In genomic region chr19:49474545-49474930, GRCh38 we compare ENCODE assay signal across 8 cellular contexts. TPM values are rescaled to one million over a fixed set of nuclear protein-coding genes. Genes with fewer than 3 reads are reported as not detected.
DNase-seq lines count a peak whose midpoint lies in the region; ATAC-seq, FAIRE-seq and TF ChIP-seq lines count a peak whose summit lies in the region.

No MANE protein-coding gene starts in this region.

- H3K9me3 ChIP-seq in GM23248 (ENCODE audit: low read depth), result no peaks in the 10 kb centered on the region
- H3K9me3 ChIP-seq in small intestine (ENCODE audit: control insufficient read depth, low read depth), result no peaks in the 10 kb centered on the region

- H3K4me1 ChIP-seq in GM23248 (ENCODE audit: insufficient read depth) (peaks cover 4% of the 10 kb centered on the region), small intestine (ENCODE audit: control insufficient read depth in 2 of 2, insufficient read depth in 1 of 2, low read depth in 1 of 2, low read length in 1 of 2) (no peaks in the 10 kb centered on the region)

- H3K79me2 ChIP-seq in GM23248 (ENCODE audit: insufficient read depth), result no peaks in the 10 kb centered on the region

- TF ChIP-seq CTCF in WI38 (IDR thresholded peaks at IDR 0.05; ENCODE audit: low read depth, low read length) (no peak), foreskin fibroblast (IDR thresholded peaks at IDR 0.05; ENCODE audit: low read depth, low read length) (no peak)

- H3K36me3 ChIP-seq in GM23248 (ENCODE audit: low read depth), result no peaks in the 10 kb centered on the region
- H3K36me3 ChIP-seq in small intestine (ENCODE audit: control insufficient read depth in 2 of 2, insufficient read depth in 2 of 2, low read length in 2 of 2), result no peaks in the 10 kb centered on the region

- peak overlapping the region; percentile 96 for H2AFZ ChIP-seq in GM23248

- ATAC-seq in left colon, result no peak
- no peak for ATAC-seq in GM18511 (IDR thresholded peaks at IDR 0.05; ENCODE audit: unreplicated experiment)

- no peaks in the 10 kb centered on the region for H3F3A ChIP-seq in GM23248 (ENCODE audit: insufficient read depth)

- intact Hi-C loops in left colon (cut with DNase I, micrococcal nuclease), result no loop called here

- 1 to 3% methylated on average over 8 to 11 of the region's 11 CpGs for WGBS in GM23248 (ENCODE audit: low coverage in 1 of 2, low lambda C conversion rate in 2 of 2, missing lambda C conversion rate in 2 of 2), 2 experiments
- 11 to 16% (median 13%) methylated on average over 11 of the region's 11 CpGs for WGBS in small intestine, 3 donors

- DNase-seq in GM23248, result no peak
- no peak for DNase-seq in foreskin fibroblast
- DNase-seq in small intestine, result no peak
- DNase-seq in NCI-H187 (lab: John Stamatoyannopoulos, UW), result no peak
- DNase-seq in left colon, result no peak
- no peak for DNase-seq in DMS 273 (lab: John Stamatoyannopoulos, UW; ENCODE audit: unreplicated experiment)

- H3K27me3 ChIP-seq in GM23248 (replicated peaks; ENCODE audit: insufficient read depth) (no peaks in the 10 kb centered on the region), small intestine (ENCODE audit: control insufficient read depth in 2 of 2, insufficient read depth in 2 of 2, low read length in 2 of 2) (no peaks in the 10 kb centered on the region)

- FAIRE-seq in small intestine (lab: Jason Lieb, UNC), result no peak

- no peak overlapping the region for H3K27ac ChIP-seq in GM23248
- H3K27ac ChIP-seq in small intestine (ENCODE audit: low read depth in 1 of 2, low read length in 1 of 2), result peak overlapping the region; percentile 71 to 77

- peak overlapping the region; percentile 95 for H3K4me2 ChIP-seq in GM23248 (ENCODE audit: unreplicated experiment)

- H3K9ac ChIP-seq in GM23248, result peak overlapping the region; percentile 92

- no peaks in the 10 kb centered on the region for H3K9me2 ChIP-seq in GM23248 (ENCODE audit: insufficient read depth)

- H3K4me3 ChIP-seq in GM23248, result peak overlapping the region; percentile 99
- peak overlapping the region; percentile 70 for H3K4me3 ChIP-seq in WI38 (ENCODE audit: low read depth, low read length)
- H3K4me3 ChIP-seq in foreskin fibroblast (ENCODE audit: low read depth in 1 of 2, low read length in 2 of 2), result peak overlapping the region; percentile 72 to 73
- H3K4me3 ChIP-seq in small intestine (ENCODE audit: low read depth in 1 of 2, low read length in 2 of 2), result peak overlapping the region; percentile 38 to 69

- no peaks in the 10 kb centered on the region for H4K20me1 ChIP-seq in GM23248 (ENCODE audit: insufficient read depth)

- in situ Hi-C loops in GM23248 (cut with MboI), result no loop called here

RNA-seq across cellular contexts. Expression of gene FLT3LG, which starts 0.5 kb away (rescaled TPM):
- 1.3 and 1.6 TPM in 2 replicates for total RNA-seq in GM23248 (2014; rRNA removed; shearing (Covaris generic))
- polyA plus RNA-seq in GM23248 (2016; fragmentation: Nextera tagmentation; extraction: Ambion mirVana) (4.6 and 5.7 TPM in 2 replicates), small intestine (1 to 10 TPM; 7.8 to 10.0 (median 8.6) TPM)
- total RNA-seq in left colon, result 1 to 10 TPM; 3.4 to 6.4 TPM

RNA-seq across cellular contexts. Expression of gene RPL13A, which starts 12.9 kb away (rescaled TPM):
- 1,590 and 2,272 TPM in 2 replicates for total RNA-seq in GM23248 (2014; rRNA removed; shearing (Covaris generic))
- polyA plus RNA-seq in GM23248 (2016; fragmentation: Nextera tagmentation; extraction: Ambion mirVana) (893 and 894 TPM in 2 replicates), small intestine (1,000 to 10,000 TPM; 2,350 to 5,026 (median 4,251) TPM)
- total RNA-seq in left colon, result 1,000 to 10,000 TPM; 2,164 to 2,325 TPM

RNA-seq across cellular contexts. Expression of gene ALDH16A1, which starts 21.5 kb away (rescaled TPM):
- total RNA-seq in GM23248 (2014; rRNA removed; shearing (Covaris generic)), result 30.4 and 43.8 TPM in 2 replicates
- 9.0 and 9.4 TPM in 2 replicates for polyA plus RNA-seq in GM23248 (2016; fragmentation: Nextera tagmentation; extraction: Ambion mirVana)
- polyA plus RNA-seq in small intestine, result 100 to 1,000 TPM in 2 of 3 donors, 10 to 100 TPM in 1; 59.4 to 130 (median 108) TPM
- 10 to 100 TPM; 24.9 to 31.5 TPM for total RNA-seq in left colon

RNA-seq across cellular contexts. Expression of gene RPS11, which starts 21.7 kb away (rescaled TPM):
- 1,666 and 2,372 TPM in 2 replicates for total RNA-seq in GM23248 (2014; rRNA removed; shearing (Covaris generic))
- polyA plus RNA-seq in GM23248 (2016; fragmentation: Nextera tagmentation; extraction: Ambion mirVana) (813 and 832 TPM in 2 replicates), small intestine (1,000 to 10,000 TPM; 2,854 to 5,067 (median 5,025) TPM)
- total RNA-seq in left colon, result 1,000 to 10,000 TPM; 1,501 to 1,657 TPM

RNA-seq across cellular contexts. Expression of gene PIH1D1, which starts 22.9 kb away (rescaled TPM):
- total RNA-seq in GM23248 (2014; rRNA removed; shearing (Covaris generic)), result 68.0 and 90.2 TPM in 2 replicates
- polyA plus RNA-seq in GM23248 (2016; fragmentation: Nextera tagmentation; extraction: Ambion mirVana), result 73.5 and 79.9 TPM in 2 replicates
- polyA plus RNA-seq in small intestine, result 100 to 1,000 TPM in 1 of 3 donors, 10 to 100 TPM in 2; 87.7 to 115 (median 91.6) TPM
- 10 to 100 TPM; 62.9 to 74.1 TPM for total RNA-seq in left colon
